In the genomic region with DNA sequence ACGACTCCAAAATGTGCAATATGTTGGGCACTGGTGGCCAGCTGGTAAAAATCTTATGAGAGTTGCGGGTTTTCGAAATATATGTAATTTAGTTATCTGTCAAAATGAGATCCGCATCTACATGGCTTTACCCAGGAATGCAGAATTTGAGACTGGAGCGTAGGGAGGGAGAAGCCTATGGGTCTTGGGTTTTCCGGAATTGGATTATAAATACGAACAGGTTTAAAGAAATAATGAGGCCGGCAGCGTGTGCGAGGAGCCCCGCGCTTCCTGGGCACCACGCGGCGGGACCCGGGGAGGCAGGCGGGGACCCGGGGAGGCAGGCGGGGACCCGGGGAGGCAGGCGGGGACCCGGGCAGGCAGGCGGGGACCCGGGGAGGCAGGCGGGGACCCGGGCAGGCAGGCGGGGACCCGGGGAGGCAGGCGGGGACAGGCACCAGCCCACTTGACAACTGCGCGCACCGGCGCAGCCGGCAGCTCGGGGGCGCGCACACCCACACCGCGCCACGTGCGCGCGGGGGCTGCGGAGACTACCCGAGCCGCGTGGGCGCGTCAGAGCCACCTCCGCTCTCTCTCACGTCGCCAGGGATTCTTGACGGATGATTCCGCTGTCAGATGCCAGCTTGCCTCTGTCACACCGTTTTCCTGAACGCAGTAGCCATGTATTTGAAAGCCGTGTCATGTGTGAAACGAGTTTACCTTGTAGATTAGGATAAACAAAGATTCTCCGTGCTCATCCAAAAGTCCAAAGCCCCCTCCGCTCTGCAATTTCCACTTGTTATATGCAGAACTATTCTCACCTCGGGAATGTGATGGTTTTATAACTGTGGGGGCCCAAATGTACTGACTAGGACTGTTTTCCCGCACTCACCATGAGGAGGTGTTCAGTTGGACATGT, we compare ENCODE assay signal across 8 cellular contexts. TPM values are rescaled to one million over a fixed set of nuclear protein-coding genes. Genes with fewer than 3 reads are reported as not detected.
DNase-seq lines count a peak whose midpoint lies in the region; ATAC-seq and TF ChIP-seq lines count a peak whose summit lies in the region.

No MANE protein-coding gene starts in this region.

- in situ Hi-C loops in KBM-7 (cut with MboI; ENCODE audit: low pct_unique_long_range_greater_than_20kb, low sequenced_read_pairs) (no loop called here), gastrocnemius medialis (cut with MboI; ENCODE audit: low sequenced_read_pairs in 4 of 4) (loop anchor here in 1 of 4 donors (5.0 kb wide), 1 partner anchor 49 kb away; a partner anchor contains a TSS)

- H3K36me3 Mint-ChIP-seq in CD4-positive, alpha-beta memory T cell: no peaks in the 10 kb centered on the region
- no peaks in the 10 kb centered on the region for H3K36me3 Mint-ChIP-seq in T-cell

- H3K9me3 ChIP-seq in CD4-positive, alpha-beta memory T cell (ENCODE audit: control insufficient read depth in 1 of 2, low read length in 2 of 2): no peaks in the 10 kb centered on the region
- no peaks in the 10 kb centered on the region for H3K9me3 ChIP-seq in hepatocyte (ENCODE audit: low read depth)
- no peaks in the 10 kb centered on the region for H3K9me3 ChIP-seq in gastrocnemius medialis

- TF ChIP-seq CTCF in GM20000 (IDR thresholded peaks at IDR 0.05; ENCODE audit: extremely low read depth, missing control alignments): no peak
- TF ChIP-seq CTCF in hepatocyte (IDR thresholded peaks at IDR 0.05; ENCODE audit: poor library complexity): no peak
- TF ChIP-seq CTCF in gastrocnemius medialis (IDR thresholded peaks at IDR 0.05 in 4 of 5, conservative IDR thresholded peaks at IDR 0.05 in 1 of 5): peak in 3 of 5 experiments; percentile 12 to 51 (median 21)

- peak; percentile 54 to 79 (median 78) for DNase-seq in CD4-positive, alpha-beta memory T cell
- DNase-seq in GM20000 (ENCODE audit: low spot score) (peak; percentile 77), KBM-7 (peak; percentile 77), T-cell (peak; percentile 24 to 83 (median 70)), amygdala (lab: John Stamatoyannopoulos, UW) (peak in 38 of 56 donors; percentile 2 to 72 (median 29)), hepatocyte (ENCODE audit: low spot score) (peak; percentile 62), gastrocnemius medialis (peak; percentile 64 to 86), kidney glomerular epithelial cell (lab: John Stamatoyannopoulos, UW) (no peak)

- CTCF ChIA-PET in CD4-positive, alpha-beta memory T cell (lab: Charles Lee; ENCODE audit: partially characterized antibody): interaction anchor here (0.9 to 1.1 kb wide), 3 partner anchors 122 to 124 kb away, joined by 3 read pairs; no protein-coding TSS in a partner anchor
- CTCF ChIA-PET in T-cell (lab: Charles Lee): interaction anchor here in 1 of 2 donors (0.5 to 0.9 kb wide), 2 partner anchors 124 to 1083 kb away, joined by 4 to 5 read pairs; no protein-coding TSS in a partner anchor

- peak overlapping the region; percentile 36 to 64 for H3K4me3 ChIP-seq in CD4-positive, alpha-beta memory T cell (ENCODE audit: low read length in 2 of 2)
- H3K4me3 ChIP-seq in hepatocyte (peak overlapping the region; percentile 77), gastrocnemius medialis (peak overlapping the region; percentile 56 to 70 (median 63))

- no peak overlapping the region for H3K27ac ChIP-seq in CD4-positive, alpha-beta memory T cell (ENCODE audit: low read depth, low read length)
- no peak overlapping the region for H3K27ac ChIP-seq in hepatocyte
- H3K27ac ChIP-seq in gastrocnemius medialis: peak overlapping the region; percentile 88 to 96 (median 92)

- ATAC-seq in T-cell (replicated peaks in 1 of 4) (peak; percentile 96 to 99 (median 98)), gastrocnemius medialis (peak; percentile 69 to 79)

- no peaks in the 10 kb centered on the region for H3K9me2 ChIP-seq in hepatocyte (replicated peaks; ENCODE audit: insufficient read depth)

- H3K4me1 Mint-ChIP-seq in CD4-positive, alpha-beta memory T cell: peaks cover 4 to 16% (median 11%) of the 10 kb centered on the region in 4 donors
- H3K4me1 Mint-ChIP-seq in T-cell: peaks cover 6 to 12% (median 11%) of the 10 kb centered on the region in 3 donors

- peak; percentile 78 to 79 for TF ChIP-seq POLR2A in gastrocnemius medialis (IDR thresholded peaks at IDR 0.05)

- H3K4me2 ChIP-seq in hepatocyte: peak overlapping the region; percentile 95

- H3K27me3 ChIP-seq in CD4-positive, alpha-beta memory T cell (ENCODE audit: insufficient read depth, low read length): no peaks in the 10 kb centered on the region
- peaks cover 5% of the 10 kb centered on the region for H3K27me3 ChIP-seq in hepatocyte
- H3K27me3 ChIP-seq in gastrocnemius medialis: no peaks in the 10 kb centered on the region

- POLR2A ChIA-PET in CD4-positive, alpha-beta memory T cell (lab: Charles Lee; ENCODE audit: partially characterized antibody): interaction anchor here (0.9 to 2.7 kb wide), 6 partner anchors 25 to 83 kb away, joined by 3 to 34 read pairs (median 9); a partner anchor contains a TSS
- POLR2A ChIA-PET in T-cell (lab: Charles Lee): interaction anchor here (0.6 to 0.7 kb wide), 4 partner anchors 64 to 504 kb away, joined by 3 to 8 read pairs (median 4); no protein-coding TSS in a partner anchor

- no peaks in the 10 kb centered on the region for H3K79me2 ChIP-seq in hepatocyte

- no peaks in the 10 kb centered on the region for H4K20me1 ChIP-seq in hepatocyte (ENCODE audit: insufficient read depth, poor library complexity, severe bottlenecking)

- peak overlapping the region; percentile 54 to 91 (median 85) for H3K27ac Mint-ChIP-seq in CD4-positive, alpha-beta memory T cell
- H3K27ac Mint-ChIP-seq in T-cell: peak overlapping the region; percentile 66 to 74

- 10% methylated on average over 41 of the region's 62 CpGs for WGBS in hepatocyte (ENCODE audit: low lambda C conversion rate, missing lambda C conversion rate)

- peak overlapping the region; percentile 91 for H2AFZ ChIP-seq in hepatocyte

- H3K36me3 ChIP-seq in CD4-positive, alpha-beta memory T cell (ENCODE audit: insufficient read depth, low read length): no peaks in the 10 kb centered on the region
- H3K36me3 ChIP-seq in hepatocyte (replicated peaks; ENCODE audit: insufficient read depth, low read depth) (no peaks in the 10 kb centered on the region), gastrocnemius medialis (no peaks in the 10 kb centered on the region)

- H3K4me3 Mint-ChIP-seq in CD4-positive, alpha-beta memory T cell: peak overlapping the region; percentile 78 to 94 (median 91)
- H3K4me3 Mint-ChIP-seq in T-cell: peak overlapping the region; percentile 82 to 90 (median 89)

- H3K4me1 ChIP-seq in CD4-positive, alpha-beta memory T cell (ENCODE audit: insufficient read depth, low read length): peaks cover 7% of the 10 kb centered on the region
- H3K4me1 ChIP-seq in hepatocyte (ENCODE audit: insufficient read depth): no peaks in the 10 kb centered on the region
- peaks cover 32 to 37% of the 10 kb centered on the region in 2 donors for H3K4me1 ChIP-seq in gastrocnemius medialis

- H3K9me3 Mint-ChIP-seq in CD4-positive, alpha-beta memory T cell: no peaks in the 10 kb centered on the region
- no peaks in the 10 kb centered on the region for H3K9me3 Mint-ChIP-seq in T-cell

- H3K27me3 Mint-ChIP-seq in CD4-positive, alpha-beta memory T cell: peaks cover 4 to 7% of the 10 kb centered on the region in 2 donors
- peaks cover 0 to 1% of the 10 kb centered on the region in 2 donors for H3K27me3 Mint-ChIP-seq in T-cell

- intact Hi-C loops in CD4-positive, alpha-beta memory T cell (cut with micrococcal nuclease): loop anchor here (1.0 to 2.0 kb wide), 5 partner anchors 51 to 266 kb away; a partner anchor contains a TSS
- intact Hi-C loops in gastrocnemius medialis (cut with DNase I; ENCODE audit: low total_unique reads): loop anchor here (1.0 to 5.0 kb wide), 3 partner anchors 52 to 266 kb away; a partner anchor contains a TSS

RNA-seq across cellular contexts. Expression of a gene that starts 54.3 kb away (rescaled TPM):
- 100 to 1,000 TPM; 370 to 385 TPM for total RNA-seq in CD4-positive, alpha-beta memory T cell
- 100 to 1,000 TPM; 126 to 357 TPM for polyA plus RNA-seq in CD4-positive, alpha-beta memory T cell
- total RNA-seq in T-cell (100 to 1,000 TPM; 302 to 498 (median 321) TPM), hepatocyte (316 and 321 TPM in 2 replicates), gastrocnemius medialis (100 to 1,000 TPM; 167 to 243 (median 207) TPM)
- polyA plus RNA-seq in hepatocyte: 293 and 298 TPM in 2 replicates

Comparison
In these comparisons a context has a peak if more than half of its experiments do, and no peak if none do; other contexts are left out.
1. H3K27ac ChIP-seq: peak in gastrocnemius medialis (4 of 4); none in CD4-positive, alpha-beta memory T cell (single experiment) and hepatocyte (single experiment).
2. CTCF ChIP-seq: peak in gastrocnemius medialis (3 of 5); none in GM20000 (single experiment) and hepatocyte (single experiment).
3. Peak in every context shown above with its lines, with median percentiles within 50 percentile points of each other: H3K4me3 ChIP-seq.